Comparison of ENCODE assay signal across 9 cellular contexts in genomic region chr16:72467157-72467759, GRCh38.
DNase-seq lines count a peak whose midpoint lies in the region; ATAC-seq, FAIRE-seq and TF ChIP-seq lines count a peak whose summit lies in the region.
"Had no signal": no experiment of that assay in that cellular context is flagged by ENCODE, and none has a peak within 500 bp of the region (broad histone marks: within the 10 kb centered on the region; RNA-seq: fewer than 3 reads in every experiment).

No MANE protein-coding gene starts in this region.

- H3K9me3 ChIP-seq in A673 (ENCODE audit: low read depth, low read length, poor library complexity, severe bottlenecking) (no peaks in the 10 kb centered on the region), keratinocyte (ENCODE audit: control insufficient read depth, low read depth, low read length) (no peaks in the 10 kb centered on the region)

- in situ Hi-C loops in GM13977 (cut with MboI; ENCODE audit: low pct_unique_long_range_greater_than_20kb, low sequenced_read_pairs, unreplicated experiment), result loop anchor here (10.0 kb wide), 2 partner anchors 222 to 342 kb away; no protein-coding TSS in a partner anchor

- no peak overlapping the region for H2AFZ ChIP-seq in keratinocyte (ENCODE audit: control insufficient read depth, low read length)

- no peaks in the 10 kb centered on the region for H3K4me1 Mint-ChIP-seq in activated T-helper 17 cell treated with anti-CD3 and anti-CD28 coated beads, Interleukin-2, amount 50 U/mL, for 72 hours
- H3K4me1 Mint-ChIP-seq: central memory CD8-positive, alpha-beta T cell had no signal

- peak; percentile 81 for FAIRE-seq in keratinocyte (lab: Jason Lieb, UNC)

- no peaks in the 10 kb centered on the region for H3K9me1 ChIP-seq in keratinocyte (ENCODE audit: control insufficient read depth, extremely low read depth, insufficient read depth, low read length)

- CTCF ChIA-PET in A673 (lab: Charles Lee), result interaction anchor here (0.6 to 1.7 kb wide), 6 partner anchors 38 to 342 kb away, joined by 3 to 7 read pairs (median 4); no protein-coding TSS in a partner anchor

- no peak overlapping the region for H3K9ac ChIP-seq in keratinocyte (ENCODE audit: control insufficient read depth, extremely low read depth, insufficient read depth, low read length)

- H3K4me3 ChIP-seq in A673 (ENCODE audit: low read depth, low read length, poor library complexity, severe bottlenecking) (no peak overlapping the region), keratinocyte (ENCODE audit: control insufficient read depth in 2 of 3, extremely low read depth in 1 of 3, insufficient read depth in 2 of 3, low read depth in 1 of 3, low read length in 3 of 3) (no peak overlapping the region)

- H3K27ac Mint-ChIP-seq in activated T-helper 17 cell treated with anti-CD3 and anti-CD28 coated beads, Interleukin-2, amount 50 U/mL, for 72 hours, result no peak overlapping the region

- H3K27me3 ChIP-seq in A673 (replicated peaks; ENCODE audit: insufficient read depth, low read depth, low read length, poor library complexity) (no peaks in the 10 kb centered on the region), keratinocyte (ENCODE audit: control insufficient read depth, extremely low read depth, insufficient read depth, low read length) (no peaks in the 10 kb centered on the region)

- POLR2A ChIA-PET in A673 (lab: Charles Lee; ENCODE audit: low non-redundant PET), result interaction anchor here (0.6 kb wide), 1 partner anchor 75 kb away, joined by 25 read pairs; no protein-coding TSS in a partner anchor

- no peaks in the 10 kb centered on the region for H3K9me3 Mint-ChIP-seq in activated T-helper 17 cell treated with anti-CD3 and anti-CD28 coated beads, Interleukin-2, amount 50 U/mL, for 72 hours
- H3K9me3 Mint-ChIP-seq: central memory CD8-positive, alpha-beta T cell had no signal

- H3K4me2 ChIP-seq in keratinocyte (ENCODE audit: control insufficient read depth, extremely low read depth, insufficient read depth, low read depth, low read length), result no peak overlapping the region

- no peaks in the 10 kb centered on the region for H4K20me1 ChIP-seq in keratinocyte (ENCODE audit: control insufficient read depth, extremely low read depth, insufficient read depth, low read length)

- intact Hi-C loops in A673 (cut with micrococcal nuclease; ENCODE audit: unreplicated experiment), result loop anchor here (5.0 kb wide), 3 partner anchors 65 to 340 kb away; no protein-coding TSS in a partner anchor

- peak; percentile 45 for ATAC-seq in activated T-helper 17 cell treated with anti-CD3 and anti-CD28 coated beads, Interleukin-2, amount 50 U/mL, for 72 hours (replicated peaks)
- no peak for ATAC-seq in omental fat pad (ENCODE audit: low FRiP score)

- no TSS peak for BruUV-seq in A673 (replicated peaks; lab: Mats Ljungman, UMichigan)

- H3K79me2 ChIP-seq in keratinocyte (ENCODE audit: control insufficient read depth, insufficient read depth, low read length), result no peaks in the 10 kb centered on the region

- TF ChIP-seq CTCF in A673 (conservative IDR thresholded peaks at IDR 0.05; ENCODE audit: low read depth, low read length), result peak; percentile 68
- peak; percentile 64 for TF ChIP-seq CTCF in GM13977 (IDR thresholded peaks at IDR 0.05; ENCODE audit: extremely low read depth, insufficient read depth, missing control alignments)
- TF ChIP-seq CTCF in keratinocyte (optimal IDR thresholded peaks at IDR 0.05 in 1 of 3, IDR thresholded peaks at IDR 0.05 in 1 of 3, conservative IDR thresholded peaks at IDR 0.05 in 1 of 3; ENCODE audit: extremely low read depth in 1 of 3, insufficient read depth in 2 of 3, low read length in 3 of 3), result peak; percentile 42 to 67 (median 54)
- TF ChIP-seq CTCF in omental fat pad (IDR thresholded peaks at IDR 0.05), result no peak

- H3K36me3 Mint-ChIP-seq in activated T-helper 17 cell treated with anti-CD3 and anti-CD28 coated beads, Interleukin-2, amount 50 U/mL, for 72 hours (ENCODE audit: low read depth), result no peaks in the 10 kb centered on the region

- no peaks in the 10 kb centered on the region for H3K36me3 ChIP-seq in A673 (ENCODE audit: insufficient read depth, low read length, poor library complexity, severe bottlenecking)
- no peaks in the 10 kb centered on the region for H3K36me3 ChIP-seq in keratinocyte (ENCODE audit: control insufficient read depth in 2 of 2, extremely low read depth in 1 of 2, insufficient read depth in 2 of 2, low read length in 2 of 2)

- DNase-seq in A673 (ENCODE audit: low spot score), result peak; percentile 49
- DNase-seq in GM13977 (ENCODE audit: low spot score), result peak; percentile 23
- peak; percentile 63 for DNase-seq in NCI-H146 treated with DMSO at 0.1 percent for 48 hours (lab: John Stamatoyannopoulos, UW; ENCODE audit: unreplicated experiment)
- DNase-seq in keratinocyte (ENCODE audit: low read depth, low spot score), result peak; percentile 2
- DNase-seq in GDM1 (lab: John Stamatoyannopoulos, UW), result no peak
- DNase-seq in omental fat pad (ENCODE audit: low spot score), result no peak
- no peak for DNase-seq in mesenteric fat pad (ENCODE audit: low spot score)

- no peak overlapping the region for H3K4me3 Mint-ChIP-seq in activated T-helper 17 cell treated with anti-CD3 and anti-CD28 coated beads, Interleukin-2, amount 50 U/mL, for 72 hours
- H3K4me3 Mint-ChIP-seq: central memory CD8-positive, alpha-beta T cell had no signal

- H3K27ac ChIP-seq in A673 (ENCODE audit: low read depth, low read length, poor library complexity, severe bottlenecking) (no peak overlapping the region), keratinocyte (ENCODE audit: control insufficient read depth, insufficient read depth, low read length) (no peak overlapping the region)

- dilution Hi-C loops in keratinocyte (cut with MboI; ENCODE audit: extremely low pct_ligation_motif_present, low sequenced_read_pairs), result no loop called here

- H3K4me1 ChIP-seq in A673 (ENCODE audit: insufficient read depth, low read length, poor library complexity, severe bottlenecking), result no peaks in the 10 kb centered on the region
- H3K4me1 ChIP-seq in keratinocyte (ENCODE audit: control insufficient read depth, extremely low read depth, insufficient read depth, low read length), result no peaks in the 10 kb centered on the region

- no peaks in the 10 kb centered on the region for H3K27me3 Mint-ChIP-seq in activated T-helper 17 cell treated with anti-CD3 and anti-CD28 coated beads, Interleukin-2, amount 50 U/mL, for 72 hours
- H3K27me3 Mint-ChIP-seq: central memory CD8-positive, alpha-beta T cell had no signal

Comparison
In these comparisons a context has a peak if more than half of its experiments do, and no peak if none do; other contexts are left out.
1. DNase-seq: peak in A673 (single experiment), GM13977 (single experiment), NCI-H146 treated with DMSO at 0.1 percent for 48 hours (single experiment) and keratinocyte (single experiment); none in GDM1 (single experiment), omental fat pad (single experiment) and mesenteric fat pad (single experiment).
2. CTCF ChIP-seq: peak in A673 (single experiment), GM13977 (single experiment) and keratinocyte (3 of 3); none in omental fat pad (0 of 3).